10 cellular contexts compared by ENCODE assay signal in genomic region chr9:12785251-12785880, GRCh38. TPM values are rescaled to one million over a fixed set of nuclear protein-coding genes. Genes with fewer than 3 reads are reported as not detected.
DNase-seq lines count a peak whose midpoint lies in the region; ATAC-seq and TF ChIP-seq lines count a peak whose summit lies in the region.
"Had no signal": no experiment of that assay in that cellular context is flagged by ENCODE, and none has a peak within 500 bp of the region (broad histone marks: within the 10 kb centered on the region; RNA-seq: fewer than 3 reads in every experiment).

No MANE protein-coding gene starts in this region.

- H3K4me1 ChIP-seq in mammary epithelial cell (ENCODE audit: insufficient read depth, low read length), result peaks cover 22% of the 10 kb centered on the region
- peaks cover 8% of the 10 kb centered on the region for H3K4me1 ChIP-seq in mesodermal cell (ENCODE audit: control insufficient read depth, insufficient read depth, low read length, poor library complexity, severe bottlenecking)
- H3K4me1 ChIP-seq in upper lobe of right lung, result peaks cover 21% of the 10 kb centered on the region

- peak; percentile 83 for ATAC-seq in upper lobe of right lung
- no peak for ATAC-seq in HG03439 (IDR thresholded peaks at IDR 0.05; ENCODE audit: unreplicated experiment)

- TF ChIP-seq CTCF in mammary epithelial cell (conservative IDR thresholded peaks at IDR 0.05 in 1 of 2, IDR thresholded peaks at IDR 0.05 in 1 of 2; ENCODE audit: extremely low read depth in 1 of 2, insufficient read depth in 1 of 2, low read depth in 1 of 2, low read length in 2 of 2) (no peak), upper lobe of right lung (IDR thresholded peaks at IDR 0.05) (no peak)

- H3K27ac ChIP-seq in mammary epithelial cell (ENCODE audit: insufficient read depth, low read depth, low read length) (peak overlapping the region; percentile 98), mesodermal cell (ENCODE audit: low read depth, low read length, severe bottlenecking) (peak overlapping the region; percentile 66), upper lobe of right lung (peak overlapping the region; percentile 85)
- H3K27ac ChIP-seq: 22Rv1 had no signal

- TSS peak; percentile 2 for BruUV-seq in mammary epithelial cell (replicated peaks; lab: Mats Ljungman, UMichigan)

- intact Hi-C loops in mammary epithelial cell (cut with micrococcal nuclease), result loop anchor here (2.0 kb wide), 1 partner anchor 75 kb away; no protein-coding TSS in a partner anchor
- intact Hi-C loops in upper lobe of right lung (cut with DNase I), result no loop called here

- no peaks in the 10 kb centered on the region for H4K20me1 ChIP-seq in mammary epithelial cell (ENCODE audit: insufficient read depth, low read length)

- WGBS in mammary epithelial cell (ENCODE audit: low coverage, missing lambda C conversion rate), result 39% methylated on average over 3 of the region's 3 CpGs
- WGBS in mesodermal cell (ENCODE audit: insufficient coverage in 2 of 2), 2 experiments, result 83 to 100% methylated on average over 1 of the region's 3 CpGs

- no peak overlapping the region for H3K4me2 ChIP-seq in mammary epithelial cell (ENCODE audit: insufficient read depth, low read depth, low read length)

- no peak overlapping the region for H2AFZ ChIP-seq in mammary epithelial cell (ENCODE audit: low read depth, low read length)

- H3K79me2 ChIP-seq in mammary epithelial cell (ENCODE audit: insufficient read depth, low read length), result peaks cover 56% of the 10 kb centered on the region

- CTCF ChIA-PET in mammary epithelial cell (lab: Charles Lee; ENCODE audit: low non-redundant PET), result no interaction called here

- in situ Hi-C loops in mammary epithelial cell (cut with MboI; ENCODE audit: low sequenced_read_pairs in 2 of 2), result loop anchor here in 1 of 2 donors (10.0 kb wide), 1 partner anchor 79 kb away; no protein-coding TSS in a partner anchor

- H3K9me3 ChIP-seq in mammary epithelial cell (replicated peaks; ENCODE audit: insufficient read depth, low read length), result no peaks in the 10 kb centered on the region
- peaks cover 8% of the 10 kb centered on the region for H3K9me3 ChIP-seq in mesodermal cell (ENCODE audit: control insufficient read depth, low read length)
- no peaks in the 10 kb centered on the region for H3K9me3 ChIP-seq in upper lobe of right lung

- dilution Hi-C loops in mammary epithelial cell (cut with HindIII; ENCODE audit: low sequenced_read_pairs), result no loop called here

- peak overlapping the region; percentile 57 for H3K9ac ChIP-seq in mammary epithelial cell (ENCODE audit: insufficient read depth, low read length)

- no peaks in the 10 kb centered on the region for H3K27me3 ChIP-seq in mammary epithelial cell (ENCODE audit: insufficient read depth, low read length)
- no peaks in the 10 kb centered on the region for H3K27me3 ChIP-seq in upper lobe of right lung

- H3K4me3 ChIP-seq in mammary epithelial cell (replicated peaks in 1 of 3; ENCODE audit: insufficient read depth in 1 of 3, low read depth in 2 of 3, low read length in 3 of 3) (no peak overlapping the region), mesodermal cell (ENCODE audit: extremely low read depth, insufficient read depth, low read length, poor library complexity, severe bottlenecking) (no peak overlapping the region), upper lobe of right lung (no peak overlapping the region)

- DNase-seq in DMS53 (lab: John Stamatoyannopoulos, UW), result peak; percentile 53
- no peak for DNase-seq in DMS53 treated with DMSO at 0.1 percent for 48 hours (lab: John Stamatoyannopoulos, UW; ENCODE audit: unreplicated experiment)
- peak; percentile 74 for DNase-seq in mammary epithelial cell
- DNase-seq in upper lobe of right lung, result peak; percentile 68
- no peak for DNase-seq in dermis blood vessel endothelial cell
- no peak for DNase-seq in stimulated activated naive CD4-positive, alpha-beta T cell treated with Interleukin-2 at 50 U/mL for 16 hours (lab: John Stamatoyannopoulos, UW)
- DNase-seq: NCI-H146 had no signal

- H3K36me3 ChIP-seq in mammary epithelial cell (ENCODE audit: insufficient read depth, low read length), result no peaks in the 10 kb centered on the region
- H3K36me3 ChIP-seq in mesodermal cell (ENCODE audit: control insufficient read depth, insufficient read depth, low read length), result no peaks in the 10 kb centered on the region
- no peaks in the 10 kb centered on the region for H3K36me3 ChIP-seq in upper lobe of right lung

RNA-seq across cellular contexts. Expression of gene LURAP1L, which starts 10.5 kb away (rescaled TPM):
- total RNA-seq in mammary epithelial cell, result 10 to 100 TPM; 52.9 to 57.8 TPM
- polyA plus RNA-seq in mammary epithelial cell, result 16.6 TPM
- polyA minus RNA-seq in mammary epithelial cell, result 20.7 TPM
- 7.1 TPM for polyA plus RNA-seq in mesodermal cell (2013, experiment 1 of 2)
- 6.8 TPM for polyA plus RNA-seq in mesodermal cell (2013, experiment 2 of 2)
- total RNA-seq in upper lobe of right lung, result 32.3 TPM
- 1.1 and 2.7 TPM in 2 replicates for total RNA-seq in dermis blood vessel endothelial cell

Comparison
In these comparisons a context has a peak if more than half of its experiments do, and no peak if none do; other contexts are left out.
1. DNase-seq: peak in DMS53 (single experiment), mammary epithelial cell (single experiment) and upper lobe of right lung (single experiment); none in DMS53 treated with DMSO at 0.1 percent for 48 hours (single experiment), dermis blood vessel endothelial cell (single experiment) and stimulated activated naive CD4-positive, alpha-beta T cell treated with Interleukin-2 at 50 U/mL for 16 hours (single experiment).
2. Peak in every context shown above with its lines, with median percentiles within 50 percentile points of each other: H3K27ac ChIP-seq.